9 cellular contexts compared by ENCODE assay signal in the genomic region with DNA sequence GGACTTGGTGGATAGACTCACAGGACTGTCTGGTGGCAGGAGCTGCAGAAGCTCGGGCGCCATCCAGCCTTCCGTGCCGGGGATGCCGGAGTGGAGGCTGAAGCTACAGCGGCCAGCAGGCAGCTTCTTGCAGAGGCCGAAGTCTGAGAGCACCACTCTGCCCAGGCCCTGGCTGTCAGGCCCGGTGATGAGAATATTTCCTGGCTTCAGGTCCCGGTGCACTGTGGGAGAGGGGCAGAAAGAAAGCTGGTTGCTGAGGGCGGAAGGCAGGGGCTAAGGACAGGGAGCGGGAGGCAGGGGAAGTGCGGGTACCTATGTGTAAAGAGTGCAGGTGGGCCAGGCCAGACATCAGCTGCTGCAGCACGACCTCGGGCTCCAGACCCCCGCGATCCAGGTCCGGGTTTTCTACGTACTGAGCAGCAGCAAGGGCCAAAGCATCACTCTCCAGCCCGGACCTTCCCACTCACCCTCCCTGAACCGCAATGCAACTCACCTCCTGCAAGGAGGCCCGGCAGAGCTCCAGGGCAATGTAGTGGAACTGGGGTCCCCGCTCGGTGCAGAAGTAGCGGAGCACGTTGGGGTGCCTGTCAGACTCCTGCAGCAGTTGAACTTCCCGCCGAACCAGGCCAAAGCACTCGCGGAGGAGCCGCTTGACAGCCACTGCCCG. TPM values are rescaled to one million over a fixed set of nuclear protein-coding genes. Genes with fewer than 3 reads are reported as not detected.
A peak's percentile ranks its signal among the peaks of the same experiment; 100 is the strongest.
DNase-seq lines count a peak whose midpoint lies in the region; ATAC-seq and TF ChIP-seq lines count a peak whose summit lies in the region.
"Had no signal": no experiment of that assay in that cellular context is flagged by ENCODE, and none has a peak within 500 bp of the region (broad histone marks: within the 10 kb centered on the region; RNA-seq: fewer than 3 reads in every experiment).

No MANE protein-coding gene starts in this region.

- H3K27ac ChIP-seq in coronary artery, result peak overlapping the region in 1 of 2 donors; percentile 11
- H3K27ac ChIP-seq in aorta (ENCODE audit: low read depth in 1 of 2, low read length in 2 of 2), result no peak overlapping the region
- no peak overlapping the region for H3K27ac ChIP-seq in PC-9

- POLR2A ChIA-PET in PC-9 (lab: Charles Lee; ENCODE audit: unreplicated experiment), result no interaction called here

- no peak for TF ChIP-seq CTCF in coronary artery (IDR thresholded peaks at IDR 0.05)
- no peak for TF ChIP-seq CTCF in PC-9 (conservative IDR thresholded peaks at IDR 0.05)

- H3K4me3 Mint-ChIP-seq in stimulated activated naive CD8-positive, alpha-beta T cell treated with anti-CD3 and anti-CD28 coated beads, Interleukin-15, amount 100 ng/mL, for 72 hours, result peak overlapping the region; percentile 25 to 71

- WGBS in aorta, 2 donors, result 8 to 10% methylated on average over 31 of the region's 31 CpGs

- H3K4me1 ChIP-seq in aorta (ENCODE audit: control insufficient read depth in 1 of 2, insufficient read depth in 2 of 2, low read length in 2 of 2), result no peaks in the 10 kb centered on the region
- peaks cover 13% of the 10 kb centered on the region for H3K4me1 ChIP-seq in PC-9 (replicated peaks; ENCODE audit: insufficient read depth)

- peaks cover 14% of the 10 kb centered on the region for H3K27me3 Mint-ChIP-seq in stimulated activated naive CD8-positive, alpha-beta T cell treated with anti-CD3 and anti-CD28 coated beads, Interleukin-15, amount 100 ng/mL, for 72 hours

- H3K9me2 ChIP-seq in PC-9 (ENCODE audit: insufficient read depth), result no peaks in the 10 kb centered on the region

- no peak overlapping the region for H3K4me2 ChIP-seq in PC-9

- H3K4me1 Mint-ChIP-seq in stimulated activated naive CD8-positive, alpha-beta T cell treated with anti-CD3 and anti-CD28 coated beads, Interleukin-15, amount 100 ng/mL, for 72 hours, result peaks cover 13% of the 10 kb centered on the region

- H3K9me3 ChIP-seq in aorta (ENCODE audit: control insufficient read depth, low read length) (no peaks in the 10 kb centered on the region), PC-9 (ENCODE audit: insufficient read depth, low read depth) (peaks cover 3% of the 10 kb centered on the region)

- DNase-seq in stimulated activated naive CD8-positive, alpha-beta T cell treated with anti-CD3 and anti-CD28 coated beads, Interleukin-15, amount 100 ng/mL, for 72 hours, result no peak
- DNase-seq in stimulated activated naive CD8-positive, alpha-beta T cell treated with anti-CD3 and anti-CD28 coated beads, Interleukin-15, Interleukin-2, amounts not matched to agents 100 U/mL and 50 U/mL, for 24 hours, result no peak
- no peak for DNase-seq in coronary artery (ENCODE audit: low spot score)
- DNase-seq in left lobe of liver (ENCODE audit: low spot score), result no peak
- no peak for DNase-seq in aorta
- DNase-seq in PC-9, result no peak
- DNase-seq: activated CD4-positive, alpha-beta T cell treated with anti-CD3 and anti-CD28 coated beads for 1 hour had no signal

- H2AFZ ChIP-seq in PC-9, result no peak overlapping the region

- no peaks in the 10 kb centered on the region for H3K79me2 ChIP-seq in PC-9 (ENCODE audit: low read depth)

- H3K9me3 Mint-ChIP-seq in stimulated activated naive CD8-positive, alpha-beta T cell treated with anti-CD3 and anti-CD28 coated beads, Interleukin-15, amount 100 ng/mL, for 72 hours, result no peaks in the 10 kb centered on the region

- intact Hi-C loops in aorta (cut with DNase I) (no loop called here), PC-9 (cut with micrococcal nuclease; ENCODE audit: unreplicated experiment) (no loop called here)

- peaks cover 31% of the 10 kb centered on the region for H3F3A ChIP-seq in PC-9 (ENCODE audit: insufficient read depth, low read depth)

- no TSS peak for BruUV-seq in PC-9 (replicated peaks; lab: Mats Ljungman, UMichigan)

- H3K27me3 ChIP-seq in aorta (ENCODE audit: control insufficient read depth in 1 of 2, insufficient read depth in 2 of 2, low read length in 1 of 2), result no peaks in the 10 kb centered on the region
- no peaks in the 10 kb centered on the region for H3K27me3 ChIP-seq in PC-9 (ENCODE audit: insufficient read depth, low read depth)

- no peaks in the 10 kb centered on the region for H4K20me1 ChIP-seq in PC-9 (ENCODE audit: insufficient read depth)

- H3K27ac Mint-ChIP-seq in stimulated activated naive CD8-positive, alpha-beta T cell treated with anti-CD3 and anti-CD28 coated beads, Interleukin-15, amount 100 ng/mL, for 72 hours, result peak overlapping the region in 1 of 2 donors; percentile 90

- ATAC-seq in stimulated activated naive CD8-positive, alpha-beta T cell treated with anti-CD3 and anti-CD28 coated beads, Interleukin-15, amount 100 ng/mL, for 72 hours, result peak; percentile 40
- no peak for ATAC-seq in stimulated activated naive CD8-positive, alpha-beta T cell treated with anti-CD3 and anti-CD28 coated beads, Interleukin-15, Interleukin-2, amounts not matched to agents 100 U/mL and 50 U/mL, for 24 hours
- ATAC-seq in left lobe of liver (peak; percentile 24), aorta (ENCODE audit: low FRiP score) (peak; percentile 54), GM18870 (IDR thresholded peaks at IDR 0.05; ENCODE audit: unreplicated experiment) (no peak), GM21360 (IDR thresholded peaks at IDR 0.05; ENCODE audit: unreplicated experiment) (no peak)

- H3K36me3 ChIP-seq in aorta (ENCODE audit: control insufficient read depth in 1 of 2, insufficient read depth in 2 of 2, low read length in 1 of 2), result peaks cover 0 to 2% of the 10 kb centered on the region in 2 donors
- peaks cover 4% of the 10 kb centered on the region; the same call in 1 of the 2 replicates for H3K36me3 ChIP-seq in PC-9 (ENCODE audit: low read depth)

- CTCF ChIA-PET in PC-9 (lab: Charles Lee), result no interaction called here

- H3K4me3 ChIP-seq in coronary artery, result peak overlapping the region; percentile 60
- H3K4me3 ChIP-seq in aorta (ENCODE audit: low read length in 2 of 2), result no peak overlapping the region
- H3K4me3 ChIP-seq in PC-9, result no peak overlapping the region

RNA-seq across cellular contexts. Expression of a gene that starts 16.2 kb away (rescaled TPM):
- total RNA-seq in left lobe of liver (1.0 TPM), aorta (1 to 10 TPM; 1.6 to 4.7 TPM), PC-9 (2021) (169 and 213 TPM in 2 replicates)
- polyA plus RNA-seq in aorta, result 1 to 10 TPM in 1 of 2 donors, under 1 TPM in 1; 0.88 to 3.3 TPM

RNA-seq across cellular contexts. Expression of a gene that starts 18.2 kb away (rescaled TPM):
- 0.05 TPM for total RNA-seq in left lobe of liver
- total RNA-seq in aorta, result not detected
- under 1 TPM; 0.10 to 0.50 TPM for polyA plus RNA-seq in aorta
- total RNA-seq in PC-9 (2021), result 3.4 and 3.9 TPM in 2 replicates

RNA-seq across cellular contexts. Expression of a gene that starts 53.6 kb away (rescaled TPM):
- total RNA-seq in left lobe of liver (17.2 TPM), aorta (10 to 100 TPM; 40.1 to 44.7 TPM), PC-9 (2021) (52.9 and 84.8 TPM in 2 replicates)
- 10 to 100 TPM in 1 of 2 donors, 1 to 10 TPM in 1; 9.0 to 18.1 TPM for polyA plus RNA-seq in aorta

RNA-seq across cellular contexts. Expression of a gene that starts 53.7 kb away (rescaled TPM):
- 4.6 TPM for total RNA-seq in left lobe of liver
- total RNA-seq in aorta, result 1 to 10 TPM; 7.7 to 9.5 TPM
- polyA plus RNA-seq in aorta, result 10 to 100 TPM in 1 of 2 donors, 1 to 10 TPM in 1; 3.5 to 10.9 TPM
- total RNA-seq in PC-9 (2021), result 15.1 and 19.1 TPM in 2 replicates

RNA-seq across cellular contexts. Expression of a gene that starts 60.0 kb away (rescaled TPM):
- not detected for total RNA-seq in left lobe of liver
- under 1 TPM in 1 of 2 donors, not detected in 1; 0.13 TPM for total RNA-seq in aorta
- 10 to 100 TPM in 1 of 2 donors, under 1 TPM in 1; 0.23 to 55.2 TPM for polyA plus RNA-seq in aorta
- not detected in 2 replicates for total RNA-seq in PC-9 (2021)

Comparison
In these comparisons a context has a peak if more than half of its experiments do, and no peak if none do; other contexts are left out.
1. ATAC-seq: peak in stimulated activated naive CD8-positive, alpha-beta T cell treated with anti-CD3 and anti-CD28 coated beads, Interleukin-15, amount 100 ng/mL, for 72 hours (single experiment), left lobe of liver (single experiment) and aorta (single experiment); none in stimulated activated naive CD8-positive, alpha-beta T cell treated with anti-CD3 and anti-CD28 coated beads, Interleukin-15, Interleukin-2, amounts not matched to agents 100 U/mL and 50 U/mL, for 24 hours (single experiment), GM18870 (single experiment) and GM21360 (single experiment).
2. RNA of a gene that starts 16.2 kb away (total RNA-seq): 169 to 213 TPM in PC-9; 1.6 to 4.7 TPM in aorta and 1.0 TPM in left lobe of liver (single experiment); every median in the first group is over 10 times any median in the second.